ENCODE assay signal across 17 cellular contexts in genomic region chr14:31578792-31579191, GRCh38.
DNase-seq lines count a peak whose midpoint lies in the region; ATAC-seq and TF ChIP-seq lines count a peak whose summit lies in the region.
"Had no signal": no experiment of that assay in that cellular context is flagged by ENCODE, and none has a peak within 500 bp of the region (broad histone marks: within the 10 kb centered on the region; RNA-seq: fewer than 3 reads in every experiment).

No MANE protein-coding gene starts in this region.

- no peak overlapping the region for H3K4me2 ChIP-seq in MM.1S (ENCODE audit: low read depth, low read length)
- H3K4me2 ChIP-seq: A549 had no signal

- H3K27ac ChIP-seq in coronary artery (peak overlapping the region; percentile 31 to 57), layer of hippocampus (ENCODE audit: low read depth, low read length) (peak overlapping the region; percentile 27), subcutaneous abdominal adipose tissue (ENCODE audit: low read depth, low read length) (peak overlapping the region; percentile 94), MM.1S (ENCODE audit: low read length) (no peak overlapping the region)
- H3K27ac ChIP-seq: A549, C4-2B had no signal

- H3K9me3 ChIP-seq in adipocyte (ENCODE audit: control insufficient read depth, low read length) (no peaks in the 10 kb centered on the region), subcutaneous abdominal adipose tissue (ENCODE audit: control insufficient read depth in 5 of 5, low read length in 5 of 5) (no peaks in the 10 kb centered on the region), MM.1S (replicated peaks; ENCODE audit: insufficient read depth, low read length) (no peaks in the 10 kb centered on the region)
- H3K9me3 ChIP-seq: A549 had no signal

- no peak overlapping the region for H2AFZ ChIP-seq in MM.1S (ENCODE audit: low read length)

- no peaks in the 10 kb centered on the region for H3K9me2 ChIP-seq in MM.1S (replicated peaks; ENCODE audit: insufficient read depth, low read length)

- H3F3A ChIP-seq in MM.1S (ENCODE audit: insufficient read depth, low read length): no peaks in the 10 kb centered on the region

- H4K20me1 ChIP-seq in MM.1S (ENCODE audit: insufficient read depth, low read length): no peaks in the 10 kb centered on the region

- TF ChIP-seq CTCF in coronary artery (IDR thresholded peaks at IDR 0.05) (no peak), MM.1S (IDR thresholded peaks at IDR 0.05; ENCODE audit: low read length) (no peak)

- ATAC-seq in HG02870 (IDR thresholded peaks at IDR 0.05; ENCODE audit: unreplicated experiment): no peak
- ATAC-seq: A549, HCT116, PC-3 had no signal

- H3K27me3 ChIP-seq in adipocyte (replicated peaks; ENCODE audit: control insufficient read depth, insufficient read depth, low read length) (no peaks in the 10 kb centered on the region), layer of hippocampus (ENCODE audit: control insufficient read depth, insufficient read depth, low read length) (no peaks in the 10 kb centered on the region), subcutaneous abdominal adipose tissue (ENCODE audit: control insufficient read depth in 5 of 5, insufficient read depth in 4 of 5, low read length in 5 of 5) (no peaks in the 10 kb centered on the region), MM.1S (replicated peaks; ENCODE audit: insufficient read depth, low read length) (no peaks in the 10 kb centered on the region)

- no peaks in the 10 kb centered on the region for H3K79me2 ChIP-seq in MM.1S (ENCODE audit: low read length)

- H3K9ac ChIP-seq in adipocyte (ENCODE audit: low read length) (peak overlapping the region; percentile 70), subcutaneous abdominal adipose tissue (ENCODE audit: low read length in 5 of 5) (no peak overlapping the region), MM.1S (ENCODE audit: low read length) (no peak overlapping the region)

- DNase-seq in adipocyte (ENCODE audit: low read depth) (no peak), coronary artery (ENCODE audit: low spot score) (no peak), MM.1S (no peak), cerebellar nuclear complex (lab: John Stamatoyannopoulos, UW) (no peak)
- no peak for DNase-seq in activated naive CD4-positive, alpha-beta T cell (lab: John Stamatoyannopoulos, UW)
- DNase-seq: EL, NCI-H146, NCI-H2081 treated with DMSO at 0.1 percent for 48 hours, NCI-H226, NCI-H526 treated with DMSO at 0.1 percent for 48 hours, PC-3 had no signal

- H3K36me3 ChIP-seq in adipocyte (ENCODE audit: control insufficient read depth, insufficient read depth, low read length, severe bottlenecking) (no peaks in the 10 kb centered on the region), subcutaneous abdominal adipose tissue (ENCODE audit: control insufficient read depth in 5 of 5, insufficient read depth in 5 of 5, low read length in 5 of 5) (peaks cover 0 to 3% (median 0%) of the 10 kb centered on the region in 5 donors), MM.1S (replicated peaks; ENCODE audit: insufficient read depth, low read length) (no peaks in the 10 kb centered on the region)

- H3K4me1 ChIP-seq in adipocyte (ENCODE audit: control insufficient read depth, insufficient read depth, low read length) (peaks cover 30% of the 10 kb centered on the region), subcutaneous abdominal adipose tissue (ENCODE audit: control insufficient read depth in 5 of 5, insufficient read depth in 5 of 5, low read length in 5 of 5) (peaks cover 6 to 56% (median 47%) of the 10 kb centered on the region in 5 donors), MM.1S (ENCODE audit: low read length) (no peaks in the 10 kb centered on the region)
- H3K4me1 ChIP-seq: A549 had no signal

- H3K4me3 ChIP-seq in adipocyte (ENCODE audit: low read length) (peak overlapping the region; percentile 68), coronary artery (peak overlapping the region; percentile 35), subcutaneous abdominal adipose tissue (ENCODE audit: low read depth in 1 of 5, low read length in 5 of 5) (peak overlapping the region in 1 of 5 donors; percentile 45), MM.1S (ENCODE audit: low read length) (no peak overlapping the region)
- H3K4me3 ChIP-seq: A549 had no signal
